1 cellular context compared by ENCODE assay signal in genomic region chr12:130704606-130705005, GRCh38.
TF ChIP-seq lines count a peak whose summit lies in the region.

No MANE protein-coding gene starts in this region.

TF ChIP-seq in IMR-90, 13 proteins besides CTCF, POLR2A, EP300 and RAD21:
- no peak for TF ChIP-seq FOS (IDR thresholded peaks at IDR 0.05; ENCODE audit: low read depth, low read length)
- TF ChIP-seq CHD1 (IDR thresholded peaks at IDR 0.05; ENCODE audit: low read depth, low read length) = no peak
- TF ChIP-seq USF2 (IDR thresholded peaks at IDR 0.05; ENCODE audit: low read depth, low read length) = no peak
